ENCODE assay signal across 8 cellular contexts in the genomic region with DNA sequence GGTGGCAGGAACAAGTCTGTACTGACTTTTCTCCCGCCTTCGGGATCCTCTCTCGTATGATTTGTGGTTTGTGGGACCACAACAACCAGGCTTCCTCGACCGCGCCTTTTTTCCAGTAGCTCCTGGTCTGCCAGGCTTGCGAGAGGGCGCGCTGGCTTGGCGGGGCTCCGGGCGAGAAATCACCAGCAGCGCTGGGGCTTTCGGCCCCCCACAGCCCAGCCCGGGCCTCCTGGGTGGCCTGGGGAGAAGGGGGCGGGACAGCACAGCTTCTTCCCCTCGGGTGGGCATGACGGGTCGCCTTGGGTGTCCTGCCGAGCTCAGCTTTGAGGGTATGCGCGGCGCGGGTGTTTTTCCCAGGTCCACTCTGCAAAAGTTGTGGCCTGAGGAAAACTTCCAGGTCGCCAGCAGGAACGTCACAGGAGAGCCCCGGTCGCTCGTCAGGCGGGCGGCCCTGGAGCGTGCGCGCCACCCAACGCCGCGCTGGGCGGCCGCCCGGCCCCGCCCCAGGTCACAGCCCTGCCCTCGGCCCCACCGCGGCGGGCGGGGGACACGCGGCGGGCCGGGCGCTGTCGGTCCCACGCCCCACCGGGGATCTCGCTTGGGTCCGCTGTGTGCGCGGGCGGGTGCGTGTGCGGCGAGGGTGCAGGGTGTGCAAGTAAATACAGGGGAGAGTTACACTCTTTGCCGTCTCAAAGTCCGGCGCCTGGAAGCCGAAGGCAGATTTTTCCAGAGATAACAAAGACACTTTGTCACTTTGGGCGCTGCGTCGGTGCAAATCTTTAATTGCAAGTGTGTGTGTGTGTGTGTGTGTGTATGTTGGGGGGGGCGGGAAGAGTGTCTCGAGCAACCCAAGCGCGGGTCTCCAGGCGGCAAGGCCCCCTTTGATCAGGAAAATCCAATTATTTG. TPM values are rescaled to one million over a fixed set of nuclear protein-coding genes. Genes with fewer than 3 reads are reported as not detected.
DNase-seq lines count a peak whose midpoint lies in the region; ATAC-seq, FAIRE-seq and TF ChIP-seq lines count a peak whose summit lies in the region.

No MANE protein-coding gene starts in this region.

- H2AFZ ChIP-seq in astrocyte (ENCODE audit: low read depth, low read length) (peak overlapping the region; percentile 60), keratinocyte (ENCODE audit: control insufficient read depth, low read length) (peak overlapping the region; percentile 15)

- dilution Hi-C loops in keratinocyte (cut with MboI; ENCODE audit: extremely low pct_ligation_motif_present, low sequenced_read_pairs), result no loop called here

- peak overlapping the region; percentile 78 for H3K4me3 Mint-ChIP-seq in astrocyte (ENCODE audit: unreplicated experiment)

- intact Hi-C loops in stomach (cut with DNase I; ENCODE audit: low total_unique reads), result loop anchor here (10.0 kb wide), 1 partner anchor 100 kb away; a partner anchor contains a TSS

- H3K27me3 ChIP-seq in astrocyte (ENCODE audit: insufficient read depth, low read length) (peaks cover 85% of the 10 kb centered on the region), keratinocyte (ENCODE audit: control insufficient read depth, extremely low read depth, insufficient read depth, low read length) (peaks cover 91% of the 10 kb centered on the region), stomach (peaks cover 6 to 99% (median 71%) of the 10 kb centered on the region in 3 donors)

- FAIRE-seq in astrocyte (lab: Jason Lieb, UNC) (no peak), keratinocyte (lab: Jason Lieb, UNC) (no peak), GM19239 (lab: Jason Lieb, UNC) (no peak)

- peak overlapping the region; percentile 50 for H3K4me3 ChIP-seq in NB4 (ENCODE audit: low read depth, low read length)
- H3K4me3 ChIP-seq in astrocyte (ENCODE audit: insufficient read depth, low read depth, low read length), result peak overlapping the region; percentile 58
- peak overlapping the region; percentile 29 to 73 (median 67) for H3K4me3 ChIP-seq in keratinocyte (ENCODE audit: control insufficient read depth in 2 of 3, extremely low read depth in 1 of 3, insufficient read depth in 2 of 3, low read depth in 1 of 3, low read length in 3 of 3)
- peak overlapping the region; percentile 52 to 67 (median 56) for H3K4me3 ChIP-seq in stomach

- TF ChIP-seq EP300 in stomach (IDR thresholded peaks at IDR 0.05), result no peak

- peak overlapping the region; percentile 67 for H3K27ac Mint-ChIP-seq in astrocyte (ENCODE audit: unreplicated experiment)

- H3K9me3 Mint-ChIP-seq in astrocyte (ENCODE audit: unreplicated experiment), result peaks cover 6% of the 10 kb centered on the region

- H3K4me2 ChIP-seq in astrocyte (ENCODE audit: low read length) (peak overlapping the region; percentile 87), keratinocyte (ENCODE audit: control insufficient read depth, extremely low read depth, insufficient read depth, low read depth, low read length) (peak overlapping the region; percentile 88)

- POLR2A ChIA-PET in GM10248 (lab: Yijun Ruan, JAX), result no interaction called here

- ATAC-seq in HG02885 (IDR thresholded peaks at IDR 0.05; ENCODE audit: poor library complexity, unreplicated experiment) (no peak), GM21529 (IDR thresholded peaks at IDR 0.05; ENCODE audit: unreplicated experiment) (no peak)

- no peaks in the 10 kb centered on the region for H4K20me1 ChIP-seq in astrocyte (ENCODE audit: insufficient read depth, low read length)
- no peaks in the 10 kb centered on the region for H4K20me1 ChIP-seq in keratinocyte (ENCODE audit: control insufficient read depth, extremely low read depth, insufficient read depth, low read length)

- TF ChIP-seq POLR2A in NB4 (IDR thresholded peaks at IDR 0.05; ENCODE audit: extremely low read depth, insufficient read length) (no peak), stomach (IDR thresholded peaks at IDR 0.05) (no peak)

- no peak for TF ChIP-seq CTCF in GM10248 (IDR thresholded peaks at IDR 0.05; ENCODE audit: control extremely low read depth, extremely low read depth, low read depth, missing control alignments)
- TF ChIP-seq CTCF in NB4 (IDR thresholded peaks at IDR 0.05; ENCODE audit: low read depth, low read length), result no peak
- TF ChIP-seq CTCF in astrocyte (IDR thresholded peaks at IDR 0.05; ENCODE audit: insufficient read depth, low read depth, low read length), result no peak
- TF ChIP-seq CTCF in keratinocyte (optimal IDR thresholded peaks at IDR 0.05 in 1 of 3, IDR thresholded peaks at IDR 0.05 in 1 of 3, conservative IDR thresholded peaks at IDR 0.05 in 1 of 3; ENCODE audit: extremely low read depth in 1 of 3, insufficient read depth in 2 of 3, low read length in 3 of 3), result no peak
- no peak for TF ChIP-seq CTCF in stomach (IDR thresholded peaks at IDR 0.05)

- H3K9me3 ChIP-seq in astrocyte (ENCODE audit: insufficient read depth, low read depth, low read length) (peaks cover 4% of the 10 kb centered on the region), keratinocyte (ENCODE audit: control insufficient read depth, low read depth, low read length) (no peaks in the 10 kb centered on the region), stomach (no peaks in the 10 kb centered on the region)

- peaks cover 9% of the 10 kb centered on the region for H3K4me1 Mint-ChIP-seq in astrocyte (ENCODE audit: low read depth, unreplicated experiment)

- H3K36me3 ChIP-seq in astrocyte (ENCODE audit: insufficient read depth, low read length) (no peaks in the 10 kb centered on the region), keratinocyte (ENCODE audit: control insufficient read depth in 2 of 2, extremely low read depth in 1 of 2, insufficient read depth in 2 of 2, low read length in 2 of 2) (no peaks in the 10 kb centered on the region), stomach (no peaks in the 10 kb centered on the region)

- H3K27me3 Mint-ChIP-seq in astrocyte (ENCODE audit: low read depth, unreplicated experiment), result peaks cover 77% of the 10 kb centered on the region

- no peaks in the 10 kb centered on the region for H3K9me1 ChIP-seq in keratinocyte (ENCODE audit: control insufficient read depth, extremely low read depth, insufficient read depth, low read length)

- peak; percentile 40 for DNase-seq in GM10248 (ENCODE audit: extremely low spot score)
- DNase-seq in NB4 (ENCODE audit: low read depth), result peak; percentile 35
- DNase-seq in astrocyte (ENCODE audit: low read depth), result no peak
- DNase-seq in keratinocyte (ENCODE audit: low read depth, low spot score), result no peak
- peak; percentile 78 for DNase-seq in stomach
- DNase-seq in GM19239 (ENCODE audit: insufficient read length, low spot score), result no peak

- H3K9ac ChIP-seq in astrocyte (ENCODE audit: low read length) (no peak overlapping the region), keratinocyte (ENCODE audit: control insufficient read depth, extremely low read depth, insufficient read depth, low read length) (no peak overlapping the region)

- CTCF ChIA-PET in GM10248 (lab: Yijun Ruan, JAX), result no interaction called here

- H3K79me2 ChIP-seq in astrocyte (ENCODE audit: insufficient read depth, low read length) (no peaks in the 10 kb centered on the region), keratinocyte (ENCODE audit: control insufficient read depth, insufficient read depth, low read length) (no peaks in the 10 kb centered on the region)

- H3K36me3 Mint-ChIP-seq in astrocyte (ENCODE audit: low read depth, unreplicated experiment), result peaks cover 2% of the 10 kb centered on the region

- 1% methylated on average over 26 to 74 of the region's 74 CpGs for WGBS in stomach, 5 donors

- peaks cover 12% of the 10 kb centered on the region for H3K4me1 ChIP-seq in astrocyte (ENCODE audit: insufficient read depth, low read length)
- peaks cover 3% of the 10 kb centered on the region for H3K4me1 ChIP-seq in keratinocyte (ENCODE audit: control insufficient read depth, extremely low read depth, insufficient read depth, low read length)
- peaks cover 60 to 69% (median 64%) of the 10 kb centered on the region in 4 donors for H3K4me1 ChIP-seq in stomach

- H3K27ac ChIP-seq in astrocyte (ENCODE audit: low read depth, low read length) (no peak overlapping the region), keratinocyte (ENCODE audit: control insufficient read depth, insufficient read depth, low read length) (no peak overlapping the region), stomach (peak overlapping the region; percentile 81 to 93 (median 83))

RNA-seq across cellular contexts. Expression of a gene that starts 0.7 kb away (rescaled TPM):
- total RNA-seq in astrocyte (0.11 TPM in 1 of 2 replicates, not detected in the other), stomach (1 to 10 TPM in 2 of 5 donors, under 1 TPM in 1, not detected in 2; 0.92 to 5.8 (median 1.2) TPM)
- polyA plus RNA-seq in keratinocyte (not detected in 3 replicates), stomach (1 to 10 TPM; 2.6 to 4.1 (median 3.4) TPM)
- polyA plus RNA-seq in keratinocyte (2011; ENCODE audit: low read depth), result not detected
- not detected in 2 replicates for polyA plus RNA-seq in keratinocyte (2011; cell fraction: cytosol; rRNA removed)
- polyA plus RNA-seq in keratinocyte (2011; cell fraction: nucleus; rRNA removed), result not detected in 2 replicates
- 0.05 TPM in 1 of 2 replicates, not detected in the other for polyA plus RNA-seq in keratinocyte (2012; ENCODE audit: low replicate concordance)
- polyA minus RNA-seq in keratinocyte, result not detected in 3 replicates
- polyA minus RNA-seq in keratinocyte (2011; cell fraction: cytosol; rRNA and poly(A)+ RNA removed), result not detected
- polyA minus RNA-seq in keratinocyte (2011; cell fraction: nucleus; rRNA and poly(A)+ RNA removed), result not detected in 2 replicates

RNA-seq across cellular contexts. Expression of a gene that starts 55.8 kb away (rescaled TPM):
- total RNA-seq in astrocyte (1.7 and 1.9 TPM in 2 replicates), stomach (not detected)
- polyA plus RNA-seq in keratinocyte (0.41 to 1.3 TPM (median 0.45 TPM) in 3 replicates), stomach (1 to 10 TPM; 1.5 to 6.8 (median 6.1) TPM)
- polyA plus RNA-seq in keratinocyte (2011; ENCODE audit: low read depth), result 5.9 TPM
- 0.79 and 1.5 TPM in 2 replicates for polyA plus RNA-seq in keratinocyte (2011; cell fraction: cytosol; rRNA removed)
- polyA plus RNA-seq in keratinocyte (2011; cell fraction: nucleus; rRNA removed), result 0.88 TPM in 1 of 2 replicates, not detected in the other
- 1.2 and 1.7 TPM in 2 replicates for polyA plus RNA-seq in keratinocyte (2012; ENCODE audit: low replicate concordance)
- not detected in 3 replicates for polyA minus RNA-seq in keratinocyte
- not detected for polyA minus RNA-seq in keratinocyte (2011; cell fraction: cytosol; rRNA and poly(A)+ RNA removed)
- polyA minus RNA-seq in keratinocyte (2011; cell fraction: nucleus; rRNA and poly(A)+ RNA removed), result not detected in 2 replicates

Comparison
In these comparisons a context has a peak if more than half of its experiments do, and no peak if none do; other contexts are left out.
1. DNase-seq: peak in GM10248 (single experiment), NB4 (single experiment) and stomach (single experiment); none in astrocyte (single experiment), keratinocyte (single experiment) and GM19239 (single experiment).
2. H3K27ac ChIP-seq: peak in stomach (5 of 5); none in astrocyte (single experiment) and keratinocyte (single experiment).
3. Peak in every context shown above with its lines, with median percentiles within 50 percentile points of each other: H3K4me3 ChIP-seq.